In the genomic region with DNA sequence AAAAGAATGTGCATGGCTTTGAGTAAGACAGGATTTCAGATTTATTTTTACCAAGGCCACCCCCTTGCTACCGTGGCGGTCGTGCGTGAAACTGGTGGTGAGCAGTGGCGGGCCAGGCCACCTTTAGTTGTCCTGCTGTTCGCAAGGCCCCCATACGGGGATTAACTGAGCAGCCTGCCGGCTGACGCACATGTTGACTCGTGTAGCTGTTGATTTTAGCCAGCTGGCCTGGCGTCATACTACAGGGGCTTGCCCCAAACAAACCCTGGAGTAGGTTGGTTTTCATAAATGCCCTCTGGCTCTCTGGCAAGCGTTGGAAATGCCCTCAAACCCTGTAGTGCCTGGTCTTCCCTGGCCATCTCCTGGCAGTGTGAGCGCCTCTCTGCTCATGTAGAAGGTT, we compare ENCODE assay signal across 19 cellular contexts.
"Had no signal": no experiment of that assay in that cellular context is flagged by ENCODE, and none has a peak within 500 bp of the region (broad histone marks: within the 10 kb centered on the region; RNA-seq: fewer than 3 reads in every experiment).

No MANE protein-coding gene starts in this region.

- H3K9me3 ChIP-seq: breast epithelium, colonic mucosa, heart left ventricle, lower lobe of right lung, tibial nerve, uterus had no signal

- H3K36me3 ChIP-seq: colonic mucosa, uterus had no signal

- H3K4me1 ChIP-seq: breast epithelium, colonic mucosa, heart left ventricle, lower lobe of right lung, tibial nerve, uterus had no signal

- H3K4me3 ChIP-seq: breast epithelium, colonic mucosa, dorsolateral prefrontal cortex, heart left ventricle, lower lobe of right lung, tibial nerve, uterus had no signal

- ATAC-seq: heart left ventricle; lower lobe of right lung; natural killer cell; stimulated activated naive CD8-positive, alpha-beta T cell treated with anti-CD3 and anti-CD28 coated beads, Interleukin-15, Interleukin-2, amounts not matched to agents 100 U/mL and 50 U/mL, for 24 hours had no signal

- DNase-seq: activated CD4-positive, alpha-beta memory T cell treated with anti-CD3 and anti-CD28 coated beads for 36 hours; activated CD4-positive, alpha-beta T cell treated with anti-CD3 and anti-CD28 coated beads for 48 hours; activated naive CD4-positive, alpha-beta T cell treated with Interleukin-2 at 50 U/mL for 16 hours; activated naive CD8-positive, alpha-beta T cell treated with anti-CD3 and anti-CD28 coated beads, Interleukin-2, amount 10 ng/mL, durations not matched to agents 7 days and 5 days; activated T-cell treated with anti-CD3 and anti-CD28 coated beads, Interleukin-2, amount 50 U/mL, for 48 hours; amniotic stem cell; colonic mucosa; dorsolateral prefrontal cortex; kidney; lower lobe of right lung; natural killer cell; stimulated activated CD4-positive, alpha-beta T cell treated with anti-CD3 and anti-CD28 coated beads, Interleukin-12 subunit alpha, Interleukin-12 subunit beta, amount 100 ng/mL, for 4 hours; stimulated activated CD4-positive, alpha-beta T cell treated with anti-CD3 and anti-CD28 coated beads, Interleukin-4, amount 100 ng/mL, for 4 hours; stimulated activated naive CD8-positive, alpha-beta T cell treated with anti-CD3 and anti-CD28 coated beads, Interleukin-15, Interleukin-2, amounts not matched to agents 100 U/mL and 50 U/mL, for 24 hours; T-helper 2 cell; uterus had no signal

- H3K27ac ChIP-seq: breast epithelium, colonic mucosa, heart left ventricle, lower lobe of right lung, tibial nerve, uterus had no signal

- H3K27me3 ChIP-seq: breast epithelium, colonic mucosa, dorsolateral prefrontal cortex, heart left ventricle, tibial nerve, uterus had no signal
